ENCODE assay signal across 30 cellular contexts in the genomic region with DNA sequence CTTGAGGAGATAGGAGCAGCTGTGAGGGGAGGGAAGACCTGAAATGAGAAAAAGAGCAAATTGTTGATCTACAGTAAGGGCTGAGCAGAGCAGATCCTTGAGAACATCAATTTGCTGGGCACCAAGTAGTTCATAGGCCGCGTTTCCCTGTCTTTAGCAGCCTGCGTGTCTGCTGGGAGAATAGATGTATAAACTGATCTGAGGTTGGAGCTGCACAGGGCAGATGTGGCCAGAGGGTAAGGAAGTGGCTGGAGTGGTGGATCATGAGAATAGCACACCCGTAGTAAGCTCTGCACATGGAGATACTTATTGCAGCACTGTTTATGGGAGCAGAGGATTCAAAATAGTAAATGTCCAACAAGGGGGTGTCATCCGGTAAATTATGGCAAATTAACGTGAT. TPM values are rescaled to one million over a fixed set of nuclear protein-coding genes. Genes with fewer than 3 reads are reported as not detected.
"Had no signal": no experiment of that assay in that cellular context is flagged by ENCODE, and none has a peak within 500 bp of the region (broad histone marks: within the 10 kb centered on the region; RNA-seq: fewer than 3 reads in every experiment).

No MANE protein-coding gene starts in this region.

- H3K27ac ChIP-seq: hepatocyte, left ventricle myocardium inferior, pancreas, prostate gland, skin epidermis, stomach, testis, thyroid gland, transverse colon, upper lobe of right lung, uterus had no signal

- H3K4me1 Mint-ChIP-seq: stimulated activated naive B cell treated with anti-CD40 and anti-IgM and Interleukin-4, amounts not matched to agents 10 μg/mL and 1 μg/mL and 100 μg/mL, for 72 hours had no signal

- H3K36me3 Mint-ChIP-seq: mesothelial cell of epicardium; naive thymus-derived CD4-positive, alpha-beta T cell; natural killer cell treated with Interleukin-12 subunit alpha and Interleukin-12 subunit beta and Interleukin-15 and Interleukin-18, amount 100 ng/mL, for 72 hours; stimulated activated naive B cell treated with anti-CD40 and anti-IgM and Interleukin-4, amounts not matched to agents 10 μg/mL and 1 μg/mL and 100 μg/mL, for 72 hours had no signal

- H2AFZ ChIP-seq: hepatocyte had no signal

- H3K4me2 ChIP-seq: hepatocyte had no signal

- H3K9me3 ChIP-seq: left ventricle myocardium inferior, mucosa of descending colon, pancreas, prostate gland, stomach, testis, thyroid gland, transverse colon, upper lobe of right lung, uterus had no signal

- H3K9me3 Mint-ChIP-seq: mesothelial cell of epicardium; natural killer cell treated with Interleukin-12 subunit alpha and Interleukin-12 subunit beta and Interleukin-15 and Interleukin-18, amount 100 ng/mL, for 72 hours; stimulated activated naive B cell treated with anti-CD40 and anti-IgM and Interleukin-4, amounts not matched to agents 10 μg/mL and 1 μg/mL and 100 μg/mL, for 72 hours had no signal

- H3K27ac Mint-ChIP-seq: mesothelial cell of epicardium; naive thymus-derived CD4-positive, alpha-beta T cell; natural killer cell treated with Interleukin-12 subunit alpha and Interleukin-12 subunit beta and Interleukin-15 and Interleukin-18, amount 100 ng/mL, for 72 hours; stimulated activated naive B cell treated with anti-CD40 and anti-IgM and Interleukin-4, amounts not matched to agents 10 μg/mL and 1 μg/mL and 100 μg/mL, for 72 hours had no signal

- H3K4me3 ChIP-seq: hepatocyte, left ventricle myocardium inferior, lung, mucosa of descending colon, pancreas, prostate gland, skin epidermis, stomach, testis, thyroid gland, transverse colon, upper lobe of right lung, uterus had no signal

- H3K27me3 ChIP-seq: hepatocyte, testis, thyroid gland, transverse colon, uterus had no signal

- H3K36me3 ChIP-seq: left ventricle myocardium inferior, pancreas, prostate gland, stomach, thyroid gland, transverse colon, upper lobe of right lung, uterus had no signal

- ATAC-seq: mucosa of descending colon; naive thymus-derived CD4-positive, alpha-beta T cell; natural killer cell treated with Interleukin-12 subunit alpha and Interleukin-12 subunit beta and Interleukin-15 and Interleukin-18, amount 100 ng/mL, for 72 hours; pancreas; right cardiac atrium; sciatic nerve; stimulated activated naive B cell treated with anti-CD40 and anti-IgM and Interleukin-4, amounts not matched to agents 10 μg/mL and 1 μg/mL and 100 μg/mL, for 72 hours; stimulated activated naive CD8-positive, alpha-beta T cell treated with anti-CD3 and anti-CD28 coated beads, Interleukin-15, Interleukin-2, amounts not matched to agents 100 U/mL and 50 U/mL, for 24 hours; upper lobe of right lung had no signal

- H3K4me3 Mint-ChIP-seq: mesothelial cell of epicardium; naive thymus-derived CD4-positive, alpha-beta T cell; natural killer cell treated with Interleukin-12 subunit alpha and Interleukin-12 subunit beta and Interleukin-15 and Interleukin-18, amount 100 ng/mL, for 72 hours; stimulated activated naive B cell treated with anti-CD40 and anti-IgM and Interleukin-4, amounts not matched to agents 10 μg/mL and 1 μg/mL and 100 μg/mL, for 72 hours had no signal

- DNase-seq: islet precursor cell; left ventricle myocardium inferior; mesendoderm; mucosa of descending colon; naive thymus-derived CD4-positive, alpha-beta T cell; pancreas; posterior cingulate gyrus; retina; right cardiac atrium; stimulated activated CD4-positive, alpha-beta T cell treated with anti-CD3 and anti-CD28 coated beads, Interleukin-12 subunit alpha, Interleukin-12 subunit beta, amount 100 ng/mL, for 4 hours; stimulated activated CD4-positive, alpha-beta T cell treated with anti-CD3 and anti-CD28 coated beads, Interleukin-15, amount 100 ng/mL, for 24 hours; stimulated activated CD4-positive, alpha-beta T cell treated with anti-CD3 and anti-CD28 coated beads, Interleukin-2, amount 100 ng/mL, for 24 hours; stimulated activated CD4-positive, alpha-beta T cell treated with anti-CD3 and anti-CD28 coated beads, Interleukin-4, amount 100 ng/mL, for 1 hour; stimulated activated naive B cell treated with anti-CD40 and anti-IgM and Interleukin-4, amounts not matched to agents 10 μg/mL and 1 μg/mL and 100 μg/mL, for 72 hours; stimulated activated naive CD8-positive, alpha-beta T cell treated with anti-CD3 and anti-CD28 coated beads, Interleukin-15, Interleukin-2, amounts not matched to agents 100 U/mL and 50 U/mL, for 24 hours; stomach; testis; thyroid gland; transverse colon; upper lobe of right lung; uterus had no signal

- H3K27me3 Mint-ChIP-seq: stimulated activated naive B cell treated with anti-CD40 and anti-IgM and Interleukin-4, amounts not matched to agents 10 μg/mL and 1 μg/mL and 100 μg/mL, for 72 hours had no signal

- H3K4me1 ChIP-seq: pancreas, prostate gland, thyroid gland, transverse colon, upper lobe of right lung, uterus had no signal

RNA-seq across cellular contexts. Expression of a gene that starts 44.4 kb away (rescaled TPM):
- total RNA-seq: kidney epithelial cell; naive thymus-derived CD4-positive, alpha-beta T cell; natural killer cell treated with Interleukin-12 subunit alpha and Interleukin-12 subunit beta and Interleukin-15 and Interleukin-18, amount 100 ng/mL, for 72 hours; pancreas; thyroid gland had no signal
- polyA plus RNA-seq: naive thymus-derived CD4-positive, alpha-beta T cell; neural cell had no signal
